In the genomic region with DNA sequence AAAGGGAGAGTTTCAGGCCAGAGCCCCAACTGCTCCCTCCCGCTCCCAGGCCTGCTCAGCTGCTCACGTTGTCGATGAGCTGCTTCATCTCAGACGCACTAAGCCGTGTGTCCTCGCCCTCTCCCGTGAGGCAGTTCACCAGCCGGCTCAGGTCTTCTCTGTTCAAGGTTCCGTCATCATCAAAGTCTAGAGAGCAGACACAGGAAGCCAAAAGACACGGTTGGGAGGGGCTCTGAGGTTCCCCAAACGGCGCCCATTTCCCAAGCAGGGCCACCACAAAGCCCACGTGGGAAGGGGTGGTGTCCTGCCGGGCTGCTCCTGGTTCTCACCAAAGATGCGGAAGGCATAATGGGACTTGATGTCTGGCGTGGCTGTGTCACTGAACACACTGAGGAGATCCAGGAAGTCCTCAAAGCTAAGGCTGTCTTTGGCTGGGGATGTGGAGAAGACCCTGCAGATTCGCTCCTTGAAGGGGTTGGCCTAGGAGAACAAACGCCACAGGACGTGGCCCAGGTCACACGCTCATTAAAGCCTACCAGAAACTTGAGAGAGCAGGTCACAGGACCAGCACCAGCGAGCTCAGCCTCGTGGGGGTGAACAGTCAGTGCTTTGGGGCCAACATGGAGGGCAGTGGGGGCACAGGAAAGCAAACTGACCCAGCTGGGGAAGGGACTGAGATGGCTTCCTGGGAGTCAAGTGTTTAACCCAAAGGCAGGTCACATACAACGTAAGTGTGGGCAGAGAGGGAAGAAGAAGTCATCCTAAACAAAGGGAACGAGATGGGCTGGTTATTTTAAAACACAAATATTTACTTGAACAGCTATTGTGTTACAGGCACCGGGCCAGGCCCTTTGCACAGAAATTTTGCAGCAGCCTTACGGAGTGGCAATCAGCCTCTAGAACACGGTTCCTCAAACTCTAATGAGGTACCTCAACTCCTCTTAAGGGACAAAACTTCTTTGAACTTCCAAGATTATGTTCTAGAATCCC, we compare ENCODE assay signal across 1 cellular context.
TF ChIP-seq lines count a peak whose summit lies in the region.

No MANE protein-coding gene starts in this region.

TF ChIP-seq in GM12878, 131 proteins besides CTCF, POLR2A, EP300 and RAD21 (continued from another document and continues in another):
- TF ChIP-seq, protein P1, sequence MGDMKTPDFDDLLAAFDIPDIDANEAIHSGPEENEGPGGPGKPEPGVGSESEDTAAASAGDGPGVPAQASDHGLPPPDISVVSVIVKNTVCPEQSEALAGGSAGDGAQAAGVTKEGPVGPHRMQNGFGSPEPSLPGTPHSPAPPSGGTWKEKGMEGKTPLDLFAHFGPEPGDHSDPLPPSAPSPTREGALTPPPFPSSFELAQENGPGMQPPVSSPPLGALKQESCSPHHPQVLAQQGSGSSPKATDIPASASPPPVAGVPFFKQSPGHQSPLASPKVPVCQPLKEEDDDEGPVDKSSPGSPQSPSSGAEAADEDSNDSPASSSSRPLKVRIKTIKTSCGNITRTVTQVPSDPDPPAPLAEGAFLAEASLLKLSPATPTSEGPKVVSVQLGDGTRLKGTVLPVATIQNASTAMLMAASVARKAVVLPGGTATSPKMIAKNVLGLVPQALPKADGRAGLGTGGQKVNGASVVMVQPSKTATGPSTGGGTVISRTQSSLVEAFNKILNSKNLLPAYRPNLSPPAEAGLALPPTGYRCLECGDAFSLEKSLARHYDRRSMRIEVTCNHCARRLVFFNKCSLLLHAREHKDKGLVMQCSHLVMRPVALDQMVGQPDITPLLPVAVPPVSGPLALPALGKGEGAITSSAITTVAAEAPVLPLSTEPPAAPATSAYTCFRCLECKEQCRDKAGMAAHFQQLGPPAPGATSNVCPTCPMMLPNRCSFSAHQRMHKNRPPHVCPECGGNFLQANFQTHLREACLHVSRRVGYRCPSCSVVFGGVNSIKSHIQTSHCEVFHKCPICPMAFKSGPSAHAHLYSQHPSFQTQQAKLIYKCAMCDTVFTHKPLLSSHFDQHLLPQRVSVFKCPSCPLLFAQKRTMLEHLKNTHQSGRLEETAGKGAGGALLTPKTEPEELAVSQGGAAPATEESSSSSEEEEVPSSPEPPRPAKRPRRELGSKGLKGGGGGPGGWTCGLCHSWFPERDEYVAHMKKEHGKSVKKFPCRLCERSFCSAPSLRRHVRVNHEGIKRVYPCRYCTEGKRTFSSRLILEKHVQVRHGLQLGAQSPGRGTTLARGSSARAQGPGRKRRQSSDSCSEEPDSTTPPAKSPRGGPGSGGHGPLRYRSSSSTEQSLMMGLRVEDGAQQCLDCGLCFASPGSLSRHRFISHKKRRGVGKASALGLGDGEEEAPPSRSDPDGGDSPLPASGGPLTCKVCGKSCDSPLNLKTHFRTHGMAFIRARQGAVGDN (IDR thresholded peaks at IDR 0.05) = peak; percentile 71
- TF ChIP-seq ETV6 (conservative IDR thresholded peaks at IDR 0.05 in 1 of 2, IDR thresholded peaks at IDR 0.05 in 1 of 2; ENCODE audit: borderline replicate concordance in 1 of 2, low read depth in 1 of 2) (no peak), MXI1 (IDR thresholded peaks at IDR 0.05; ENCODE audit: low read depth, low read length) (peak; percentile 38), KDM1A (IDR thresholded peaks at IDR 0.05; ENCODE audit: borderline replicate concordance) (no peak), HDGF (IDR thresholded peaks at IDR 0.05) (no peak), RBBP5 (conservative IDR thresholded peaks at IDR 0.05) (no peak), TARDBP (IDR thresholded peaks at IDR 0.05; ENCODE audit: borderline replicate concordance) (no peak), BCL11A (IDR thresholded peaks at IDR 0.05; ENCODE audit: low read depth, low read length) (no peak), TCF12 (IDR thresholded peaks at IDR 0.05; ENCODE audit: low read depth, low read length) (no peak), JUND (IDR thresholded peaks at IDR 0.05; ENCODE audit: low read depth, low read length) (0 out of 2 replicates have a peak, but pooled peaks have one; percentile 7), HCFC1 (IDR thresholded peaks at IDR 0.05; ENCODE audit: low read length) (no peak), MEF2B (IDR thresholded peaks at IDR 0.05; ENCODE audit: partially characterized antibody, poor library complexity, severe bottlenecking) (peak; percentile 75), SUZ12 (IDR thresholded peaks at IDR 0.05; ENCODE audit: unreplicated experiment) (no peak), CEBPB (IDR thresholded peaks at IDR 0.05; ENCODE audit: borderline replicate concordance in 1 of 2, low read depth in 2 of 2, low read length in 2 of 2) (no peak), FOXK2 (IDR thresholded peaks at IDR 0.05) (no peak), RCOR1 (conservative IDR thresholded peaks at IDR 0.05; ENCODE audit: low read depth, low read length) (no peak), SIX5 (IDR thresholded peaks at IDR 0.05; ENCODE audit: low read depth, low read length, severe bottlenecking) (no peak), TAF1 (IDR thresholded peaks at IDR 0.05; ENCODE audit: borderline replicate concordance, low read depth, low read length) (0 out of 2 replicates have a peak, but pooled peaks have one; percentile 25), PAX5 (IDR thresholded peaks at IDR 0.05; ENCODE audit: borderline replicate concordance, low read depth, low read length) (peak; percentile 82)
- TF ChIP-seq, protein P2, sequence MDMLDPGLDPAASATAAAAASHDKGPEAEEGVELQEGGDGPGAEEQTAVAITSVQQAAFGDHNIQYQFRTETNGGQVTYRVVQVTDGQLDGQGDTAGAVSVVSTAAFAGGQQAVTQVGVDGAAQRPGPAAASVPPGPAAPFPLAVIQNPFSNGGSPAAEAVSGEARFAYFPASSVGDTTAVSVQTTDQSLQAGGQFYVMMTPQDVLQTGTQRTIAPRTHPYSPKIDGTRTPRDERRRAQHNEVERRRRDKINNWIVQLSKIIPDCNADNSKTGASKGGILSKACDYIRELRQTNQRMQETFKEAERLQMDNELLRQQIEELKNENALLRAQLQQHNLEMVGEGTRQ (IDR thresholded peaks at IDR 0.05; ENCODE audit: borderline replicate concordance, low read depth, low read length) = no peak
- TF ChIP-seq, protein P3, sequence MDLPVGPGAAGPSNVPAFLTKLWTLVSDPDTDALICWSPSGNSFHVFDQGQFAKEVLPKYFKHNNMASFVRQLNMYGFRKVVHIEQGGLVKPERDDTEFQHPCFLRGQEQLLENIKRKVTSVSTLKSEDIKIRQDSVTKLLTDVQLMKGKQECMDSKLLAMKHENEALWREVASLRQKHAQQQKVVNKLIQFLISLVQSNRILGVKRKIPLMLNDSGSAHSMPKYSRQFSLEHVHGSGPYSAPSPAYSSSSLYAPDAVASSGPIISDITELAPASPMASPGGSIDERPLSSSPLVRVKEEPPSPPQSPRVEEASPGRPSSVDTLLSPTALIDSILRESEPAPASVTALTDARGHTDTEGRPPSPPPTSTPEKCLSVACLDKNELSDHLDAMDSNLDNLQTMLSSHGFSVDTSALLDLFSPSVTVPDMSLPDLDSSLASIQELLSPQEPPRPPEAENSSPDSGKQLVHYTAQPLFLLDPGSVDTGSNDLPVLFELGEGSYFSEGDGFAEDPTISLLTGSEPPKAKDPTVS (IDR thresholded peaks at IDR 0.05; ENCODE audit: low read depth, low read length) = no peak
- TF ChIP-seq, protein P4, sequence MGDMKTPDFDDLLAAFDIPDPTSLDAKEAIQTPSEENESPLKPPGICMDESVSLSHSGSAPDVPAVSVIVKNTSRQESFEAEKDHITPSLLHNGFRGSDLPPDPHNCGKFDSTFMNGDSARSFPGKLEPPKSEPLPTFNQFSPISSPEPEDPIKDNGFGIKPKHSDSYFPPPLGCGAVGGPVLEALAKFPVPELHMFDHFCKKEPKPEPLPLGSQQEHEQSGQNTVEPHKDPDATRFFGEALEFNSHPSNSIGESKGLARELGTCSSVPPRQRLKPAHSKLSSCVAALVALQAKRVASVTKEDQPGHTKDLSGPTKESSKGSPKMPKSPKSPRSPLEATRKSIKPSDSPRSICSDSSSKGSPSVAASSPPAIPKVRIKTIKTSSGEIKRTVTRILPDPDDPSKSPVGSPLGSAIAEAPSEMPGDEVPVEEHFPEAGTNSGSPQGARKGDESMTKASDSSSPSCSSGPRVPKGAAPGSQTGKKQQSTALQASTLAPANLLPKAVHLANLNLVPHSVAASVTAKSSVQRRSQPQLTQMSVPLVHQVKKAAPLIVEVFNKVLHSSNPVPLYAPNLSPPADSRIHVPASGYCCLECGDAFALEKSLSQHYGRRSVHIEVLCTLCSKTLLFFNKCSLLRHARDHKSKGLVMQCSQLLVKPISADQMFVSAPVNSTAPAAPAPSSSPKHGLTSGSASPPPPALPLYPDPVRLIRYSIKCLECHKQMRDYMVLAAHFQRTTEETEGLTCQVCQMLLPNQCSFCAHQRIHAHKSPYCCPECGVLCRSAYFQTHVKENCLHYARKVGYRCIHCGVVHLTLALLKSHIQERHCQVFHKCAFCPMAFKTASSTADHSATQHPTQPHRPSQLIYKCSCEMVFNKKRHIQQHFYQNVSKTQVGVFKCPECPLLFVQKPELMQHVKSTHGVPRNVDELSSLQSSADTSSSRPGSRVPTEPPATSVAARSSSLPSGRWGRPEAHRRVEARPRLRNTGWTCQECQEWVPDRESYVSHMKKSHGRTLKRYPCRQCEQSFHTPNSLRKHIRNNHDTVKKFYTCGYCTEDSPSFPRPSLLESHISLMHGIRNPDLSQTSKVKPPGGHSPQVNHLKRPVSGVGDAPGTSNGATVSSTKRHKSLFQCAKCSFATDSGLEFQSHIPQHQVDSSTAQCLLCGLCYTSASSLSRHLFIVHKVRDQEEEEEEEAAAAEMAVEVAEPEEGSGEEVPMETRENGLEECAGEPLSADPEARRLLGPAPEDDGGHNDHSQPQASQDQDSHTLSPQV (IDR thresholded peaks at IDR 0.05) = no peak
- TF ChIP-seq, protein P5, sequence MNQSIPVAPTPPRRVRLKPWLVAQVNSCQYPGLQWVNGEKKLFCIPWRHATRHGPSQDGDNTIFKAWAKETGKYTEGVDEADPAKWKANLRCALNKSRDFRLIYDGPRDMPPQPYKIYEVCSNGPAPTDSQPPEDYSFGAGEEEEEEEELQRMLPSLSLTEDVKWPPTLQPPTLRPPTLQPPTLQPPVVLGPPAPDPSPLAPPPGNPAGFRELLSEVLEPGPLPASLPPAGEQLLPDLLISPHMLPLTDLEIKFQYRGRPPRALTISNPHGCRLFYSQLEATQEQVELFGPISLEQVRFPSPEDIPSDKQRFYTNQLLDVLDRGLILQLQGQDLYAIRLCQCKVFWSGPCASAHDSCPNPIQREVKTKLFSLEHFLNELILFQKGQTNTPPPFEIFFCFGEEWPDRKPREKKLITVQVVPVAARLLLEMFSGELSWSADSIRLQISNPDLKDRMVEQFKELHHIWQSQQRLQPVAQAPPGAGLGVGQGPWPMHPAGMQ (IDR thresholded peaks at IDR 0.05; ENCODE audit: borderline replicate concordance) = no peak
- TF ChIP-seq, protein P6, sequence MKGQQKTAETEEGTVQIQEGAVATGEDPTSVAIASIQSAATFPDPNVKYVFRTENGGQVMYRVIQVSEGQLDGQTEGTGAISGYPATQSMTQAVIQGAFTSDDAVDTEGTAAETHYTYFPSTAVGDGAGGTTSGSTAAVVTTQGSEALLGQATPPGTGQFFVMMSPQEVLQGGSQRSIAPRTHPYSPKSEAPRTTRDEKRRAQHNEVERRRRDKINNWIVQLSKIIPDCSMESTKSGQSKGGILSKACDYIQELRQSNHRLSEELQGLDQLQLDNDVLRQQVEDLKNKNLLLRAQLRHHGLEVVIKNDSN (IDR thresholded peaks at IDR 0.05; ENCODE audit: borderline replicate concordance, extremely low read length, insufficient read depth, low read depth, low read length) = peak; percentile 42
- TF ChIP-seq, protein P7, sequence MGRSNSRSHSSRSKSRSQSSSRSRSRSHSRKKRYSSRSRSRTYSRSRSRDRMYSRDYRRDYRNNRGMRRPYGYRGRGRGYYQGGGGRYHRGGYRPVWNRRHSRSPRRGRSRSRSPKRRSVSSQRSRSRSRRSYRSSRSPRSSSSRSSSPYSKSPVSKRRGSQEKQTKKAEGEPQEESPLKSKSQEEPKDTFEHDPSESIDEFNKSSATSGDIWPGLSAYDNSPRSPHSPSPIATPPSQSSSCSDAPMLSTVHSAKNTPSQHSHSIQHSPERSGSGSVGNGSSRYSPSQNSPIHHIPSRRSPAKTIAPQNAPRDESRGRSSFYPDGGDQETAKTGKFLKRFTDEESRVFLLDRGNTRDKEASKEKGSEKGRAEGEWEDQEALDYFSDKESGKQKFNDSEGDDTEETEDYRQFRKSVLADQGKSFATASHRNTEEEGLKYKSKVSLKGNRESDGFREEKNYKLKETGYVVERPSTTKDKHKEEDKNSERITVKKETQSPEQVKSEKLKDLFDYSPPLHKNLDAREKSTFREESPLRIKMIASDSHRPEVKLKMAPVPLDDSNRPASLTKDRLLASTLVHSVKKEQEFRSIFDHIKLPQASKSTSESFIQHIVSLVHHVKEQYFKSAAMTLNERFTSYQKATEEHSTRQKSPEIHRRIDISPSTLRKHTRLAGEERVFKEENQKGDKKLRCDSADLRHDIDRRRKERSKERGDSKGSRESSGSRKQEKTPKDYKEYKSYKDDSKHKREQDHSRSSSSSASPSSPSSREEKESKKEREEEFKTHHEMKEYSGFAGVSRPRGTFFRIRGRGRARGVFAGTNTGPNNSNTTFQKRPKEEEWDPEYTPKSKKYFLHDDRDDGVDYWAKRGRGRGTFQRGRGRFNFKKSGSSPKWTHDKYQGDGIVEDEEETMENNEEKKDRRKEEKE (IDR thresholded peaks at IDR 0.05) = no peak
- TF ChIP-seq, protein P8, sequence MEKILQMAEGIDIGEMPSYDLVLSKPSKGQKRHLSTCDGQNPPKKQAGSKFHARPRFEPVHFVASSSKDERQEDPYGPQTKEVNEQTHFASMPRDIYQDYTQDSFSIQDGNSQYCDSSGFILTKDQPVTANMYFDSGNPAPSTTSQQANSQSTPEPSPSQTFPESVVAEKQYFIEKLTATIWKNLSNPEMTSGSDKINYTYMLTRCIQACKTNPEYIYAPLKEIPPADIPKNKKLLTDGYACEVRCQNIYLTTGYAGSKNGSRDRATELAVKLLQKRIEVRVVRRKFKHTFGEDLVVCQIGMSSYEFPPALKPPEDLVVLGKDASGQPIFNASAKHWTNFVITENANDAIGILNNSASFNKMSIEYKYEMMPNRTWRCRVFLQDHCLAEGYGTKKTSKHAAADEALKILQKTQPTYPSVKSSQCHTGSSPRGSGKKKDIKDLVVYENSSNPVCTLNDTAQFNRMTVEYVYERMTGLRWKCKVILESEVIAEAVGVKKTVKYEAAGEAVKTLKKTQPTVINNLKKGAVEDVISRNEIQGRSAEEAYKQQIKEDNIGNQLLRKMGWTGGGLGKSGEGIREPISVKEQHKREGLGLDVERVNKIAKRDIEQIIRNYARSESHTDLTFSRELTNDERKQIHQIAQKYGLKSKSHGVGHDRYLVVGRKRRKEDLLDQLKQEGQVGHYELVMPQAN (conservative IDR thresholded peaks at IDR 0.05) = no peak; the same call in 1 of the 2 replicates
- TF ChIP-seq, protein P9, sequence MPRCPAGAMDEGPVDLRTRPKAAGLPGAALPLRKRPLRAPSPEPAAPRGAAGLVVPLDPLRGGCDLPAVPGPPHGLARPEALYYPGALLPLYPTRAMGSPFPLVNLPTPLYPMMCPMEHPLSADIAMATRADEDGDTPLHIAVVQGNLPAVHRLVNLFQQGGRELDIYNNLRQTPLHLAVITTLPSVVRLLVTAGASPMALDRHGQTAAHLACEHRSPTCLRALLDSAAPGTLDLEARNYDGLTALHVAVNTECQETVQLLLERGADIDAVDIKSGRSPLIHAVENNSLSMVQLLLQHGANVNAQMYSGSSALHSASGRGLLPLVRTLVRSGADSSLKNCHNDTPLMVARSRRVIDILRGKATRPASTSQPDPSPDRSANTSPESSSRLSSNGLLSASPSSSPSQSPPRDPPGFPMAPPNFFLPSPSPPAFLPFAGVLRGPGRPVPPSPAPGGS (IDR thresholded peaks at IDR 0.05; ENCODE audit: borderline replicate concordance, insufficient read depth, low read depth, low read length, poor library complexity, severe bottlenecking) = no peak
- TF ChIP-seq, protein P10, sequence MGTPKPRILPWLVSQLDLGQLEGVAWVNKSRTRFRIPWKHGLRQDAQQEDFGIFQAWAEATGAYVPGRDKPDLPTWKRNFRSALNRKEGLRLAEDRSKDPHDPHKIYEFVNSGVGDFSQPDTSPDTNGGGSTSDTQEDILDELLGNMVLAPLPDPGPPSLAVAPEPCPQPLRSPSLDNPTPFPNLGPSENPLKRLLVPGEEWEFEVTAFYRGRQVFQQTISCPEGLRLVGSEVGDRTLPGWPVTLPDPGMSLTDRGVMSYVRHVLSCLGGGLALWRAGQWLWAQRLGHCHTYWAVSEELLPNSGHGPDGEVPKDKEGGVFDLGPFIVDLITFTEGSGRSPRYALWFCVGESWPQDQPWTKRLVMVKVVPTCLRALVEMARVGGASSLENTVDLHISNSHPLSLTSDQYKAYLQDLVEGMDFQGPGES (IDR thresholded peaks at IDR 0.05) = no peak
